ENCODE assay signal across 8 cellular contexts in genomic region chrX:9342581-9343051, GRCh38.
DNase-seq lines count a peak whose midpoint lies in the region; ATAC-seq and TF ChIP-seq lines count a peak whose summit lies in the region.

No MANE protein-coding gene starts in this region.

- CTCF ChIA-PET in activated CD4-positive, alpha-beta memory T cell treated with anti-CD3 and anti-CD28 coated beads for 36 hours (lab: Charles Lee) = no interaction called here

- H3K4me1 ChIP-seq in right lobe of liver = peaks cover 0 to 11% (median 0%) of the 10 kb centered on the region in 4 donors

- POLR2A ChIA-PET in activated CD4-positive, alpha-beta memory T cell treated with anti-CD3 and anti-CD28 coated beads for 36 hours (lab: Charles Lee) = interaction anchor here (0.7 kb wide), 1 partner anchor 120 kb away, joined by 3 read pairs; no protein-coding TSS in a partner anchor

- TF ChIP-seq POLR2A in right lobe of liver (IDR thresholded peaks at IDR 0.05) = no peak

- WGBS in right lobe of liver (ENCODE audit: insufficient coverage, low coverage, low lambda C conversion rate, missing lambda C conversion rate) = 3% methylated on average over 25 of the region's 25 CpGs

- H3K27me3 Mint-ChIP-seq in activated CD4-positive, alpha-beta memory T cell treated with anti-CD3 and anti-CD28 coated beads for 36 hours = no peaks in the 10 kb centered on the region

- peaks cover 30% of the 10 kb centered on the region for H3K4me1 Mint-ChIP-seq in activated CD4-positive, alpha-beta memory T cell treated with anti-CD3 and anti-CD28 coated beads for 36 hours (ENCODE audit: low read depth)

- no peaks in the 10 kb centered on the region for H3K36me3 Mint-ChIP-seq in activated CD4-positive, alpha-beta memory T cell treated with anti-CD3 and anti-CD28 coated beads for 36 hours

- H3K27me3 ChIP-seq in right lobe of liver = no peaks in the 10 kb centered on the region

- H3K27ac Mint-ChIP-seq in activated CD4-positive, alpha-beta memory T cell treated with anti-CD3 and anti-CD28 coated beads for 36 hours = peak overlapping the region; percentile 8

- no peak for TF ChIP-seq CTCF in right lobe of liver (IDR thresholded peaks at IDR 0.05)

- peak; percentile 52 to 68 for DNase-seq in NCI-H524 (lab: John Stamatoyannopoulos, UW)
- no peak for DNase-seq in NCI-H524 treated with DMSO at 0.1 percent for 48 hours (lab: John Stamatoyannopoulos, UW)
- peak; percentile 91 for DNase-seq in NCI-H460 (ENCODE audit: extremely low read depth, low read depth)
- DNase-seq in activated CD4-positive, alpha-beta memory T cell treated with anti-CD3 and anti-CD28 coated beads for 36 hours = peak; percentile 64
- peak; percentile 18 for DNase-seq in effector CD8-positive, alpha-beta T cell (lab: John Stamatoyannopoulos, UW)
- peak; percentile 82 to 88 (median 84) for DNase-seq in right lobe of liver
- peak; percentile 18 to 31 for DNase-seq in stimulated activated CD4-positive, alpha-beta T cell treated with anti-CD3 and anti-CD28 coated beads, Interleukin-4, amount 100 ng/mL, for 48 hours (ENCODE audit: low read depth in 2 of 2)

- peak; percentile 90 to 96 (median 90) for ATAC-seq in right lobe of liver
- ATAC-seq in GM19463 (IDR thresholded peaks at IDR 0.05; ENCODE audit: unreplicated experiment) = no peak

- H3K27ac ChIP-seq in right lobe of liver = no peak overlapping the region

- H3K9me3 ChIP-seq in right lobe of liver = no peaks in the 10 kb centered on the region

- intact Hi-C loops in activated CD4-positive, alpha-beta memory T cell treated with anti-CD3 and anti-CD28 coated beads for 36 hours (cut with micrococcal nuclease) = loop anchor here (1.0 to 5.0 kb wide), 2 partner anchors 121 to 365 kb away; no protein-coding TSS in a partner anchor
- intact Hi-C loops in right lobe of liver (cut with DNase I) = loop anchor here (10.0 kb wide), 1 partner anchor 122 kb away; the partner anchor contains the start of gene TBL1X (in 2 of the 2)

- peak overlapping the region; percentile 26 for H3K4me3 Mint-ChIP-seq in activated CD4-positive, alpha-beta memory T cell treated with anti-CD3 and anti-CD28 coated beads for 36 hours

- peak overlapping the region in 1 of 3 donors; percentile 19 for H3K4me3 ChIP-seq in right lobe of liver

- H3K36me3 ChIP-seq in right lobe of liver = no peaks in the 10 kb centered on the region

- H3K9me3 Mint-ChIP-seq in activated CD4-positive, alpha-beta memory T cell treated with anti-CD3 and anti-CD28 coated beads for 36 hours = no peaks in the 10 kb centered on the region
